ENCODE assay signal across 9 cellular contexts in the genomic region with DNA sequence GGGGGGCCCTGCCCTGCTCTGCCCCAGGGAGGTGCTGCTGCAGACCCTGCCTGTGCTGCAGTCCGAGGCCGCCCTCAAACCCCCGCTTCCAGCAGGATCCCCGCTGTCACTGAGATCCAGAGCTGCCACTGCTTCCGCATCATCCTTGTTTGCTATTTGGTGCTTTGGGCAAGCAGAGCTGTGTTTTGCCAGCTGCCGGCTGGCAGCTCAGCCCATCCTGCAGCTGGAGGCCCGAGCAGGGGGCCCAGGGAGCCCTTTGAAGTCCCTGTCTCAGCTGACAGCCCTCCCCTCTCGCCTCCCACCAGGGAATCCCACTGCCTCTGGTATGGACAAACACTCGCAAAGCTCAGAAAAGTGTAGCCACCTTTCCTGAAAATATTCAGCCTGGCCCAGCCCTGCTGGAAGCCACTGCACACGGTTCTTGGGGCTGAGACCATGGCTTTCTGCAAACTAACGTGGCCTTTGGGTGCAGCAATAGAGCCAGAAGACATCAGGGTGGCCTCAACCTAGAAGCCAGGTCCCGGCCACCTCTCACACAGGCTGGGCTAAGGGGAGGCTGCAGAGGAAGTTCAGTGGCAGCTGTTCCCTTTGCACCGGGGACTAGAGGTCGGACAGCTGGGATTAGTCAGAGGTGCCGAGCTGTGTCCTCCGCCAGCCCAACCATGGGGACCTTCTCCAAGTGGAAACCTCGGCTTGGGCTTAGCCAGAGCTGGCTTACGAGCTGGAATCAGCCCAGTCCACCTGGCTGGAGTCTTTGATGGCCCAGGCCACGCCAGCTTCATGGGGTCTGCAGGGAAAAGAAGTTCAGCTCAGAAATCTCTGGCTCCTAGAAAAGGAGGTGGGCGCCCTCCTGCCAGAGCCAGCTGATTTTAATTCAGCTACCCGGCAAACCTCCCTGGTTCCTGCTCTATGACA.
DNase-seq lines count a peak whose midpoint lies in the region; ATAC-seq, FAIRE-seq and TF ChIP-seq lines count a peak whose summit lies in the region.
"Had no signal": no experiment of that assay in that cellular context is flagged by ENCODE, and none has a peak within 500 bp of the region (broad histone marks: within the 10 kb centered on the region; RNA-seq: fewer than 3 reads in every experiment).

No MANE protein-coding gene starts in this region.

- FAIRE-seq in urothelium cell line (lab: Jason Lieb, UNC): peak; percentile 46

- no peaks in the 10 kb centered on the region for H3K36me3 ChIP-seq in tibial nerve

- intact Hi-C loops in activated B cell treated with CpG ODN at 0.5 μM for 24 hours (cut with micrococcal nuclease): no loop called here

- no peaks in the 10 kb centered on the region for H3K27me3 Mint-ChIP-seq in activated B cell treated with CpG ODN at 0.5 μM for 24 hours

- TF ChIP-seq CTCF in activated B cell treated with CpG ODN at 0.5 μM for 24 hours (IDR thresholded peaks at IDR 0.05): no peak
- no peak for TF ChIP-seq CTCF in tibial nerve (IDR thresholded peaks at IDR 0.05)

- no peaks in the 10 kb centered on the region for H3K36me3 Mint-ChIP-seq in activated B cell treated with CpG ODN at 0.5 μM for 24 hours (ENCODE audit: low read depth)
- H3K36me3 Mint-ChIP-seq: brain had no signal

- no peak overlapping the region for H3K4me3 Mint-ChIP-seq in activated B cell treated with CpG ODN at 0.5 μM for 24 hours

- POLR2A ChIA-PET in activated B cell treated with CpG ODN at 0.5 μM for 24 hours (lab: Charles Lee): interaction anchor here (0.6 to 1.7 kb wide), 6 partner anchors 9 to 98 kb away, joined by 3 to 9 read pairs (median 4); no protein-coding TSS in a partner anchor

- peaks cover 13% of the 10 kb centered on the region for H3K4me1 Mint-ChIP-seq in activated B cell treated with CpG ODN at 0.5 μM for 24 hours

- H3K9me3 ChIP-seq in tibial nerve: peaks cover 0 to 6% (median 0%) of the 10 kb centered on the region in 4 donors

- no peaks in the 10 kb centered on the region for H3K27me3 ChIP-seq in tibial nerve

- CTCF ChIA-PET in activated B cell treated with CpG ODN at 0.5 μM for 24 hours (lab: Charles Lee): interaction anchor here (1.0 to 1.6 kb wide), 3 partner anchors 56 to 110 kb away, joined by 3 to 8 read pairs (median 4); no protein-coding TSS in a partner anchor

- peaks cover 3% of the 10 kb centered on the region for H3K9me3 Mint-ChIP-seq in activated B cell treated with CpG ODN at 0.5 μM for 24 hours

- no peak for TF ChIP-seq POLR2A in tibial nerve (IDR thresholded peaks at IDR 0.05)

- no peak overlapping the region for H3K27ac ChIP-seq in tibial nerve

- H3K4me1 ChIP-seq in tibial nerve: peaks cover 0 to 18% (median 10%) of the 10 kb centered on the region in 4 donors

- TF ChIP-seq EP300 in tibial nerve (IDR thresholded peaks at IDR 0.05): no peak

- H3K27ac Mint-ChIP-seq in activated B cell treated with CpG ODN at 0.5 μM for 24 hours: no peak overlapping the region

- no peak overlapping the region for H3K4me3 ChIP-seq in tibial nerve

- WGBS in tibial nerve, 2 donors: 72 to 82% methylated on average over 17 to 20 of the region's 21 CpGs

- peak; percentile 49 for ATAC-seq in activated B cell treated with CpG ODN at 0.5 μM for 24 hours (ENCODE audit: low read depth)
- no peak for ATAC-seq in GM18907 (IDR thresholded peaks at IDR 0.05; ENCODE audit: unreplicated experiment)
- ATAC-seq in HG03354 (IDR thresholded peaks at IDR 0.05; ENCODE audit: poor library complexity, severe bottlenecking, unreplicated experiment): no peak

- DNase-seq in NCI-H2171 treated with DMSO at 0.1 percent for 48 hours (lab: John Stamatoyannopoulos, UW) (peak; percentile 48), NCI-H2171 (lab: John Stamatoyannopoulos, UW) (no peak), activated B cell treated with CpG ODN at 0.5 μM for 24 hours (no peak), left kidney (ENCODE audit: low read depth, low spot score) (peak; percentile 86), urothelium cell line (ENCODE audit: low spot score) (peak; percentile 37), tibial nerve (ENCODE audit: low spot score in 2 of 2) (no peak)

Comparison
In these comparisons a context has a peak if more than half of its experiments do, and no peak if none do; other contexts are left out.
1. DNase-seq: peak in NCI-H2171 treated with DMSO at 0.1 percent for 48 hours (single experiment), left kidney (single experiment) and urothelium cell line (single experiment); none in NCI-H2171 (single experiment), activated B cell treated with CpG ODN at 0.5 μM for 24 hours (single experiment) and tibial nerve (0 of 2).